ENCODE assay signal across 1 cellular context in genomic region chr1:200895448-200895799, GRCh38.
A peak's percentile ranks its signal among the peaks of the same experiment; 100 is the strongest.
TF ChIP-seq lines count a peak whose summit lies in the region.

No MANE protein-coding gene starts in this region.

TF ChIP-seq in HepG2, 621 proteins besides CTCF, POLR2A, EP300 and RAD21:
- TF ChIP-seq ZNF18 (CRISPR knock-in tag; IDR thresholded peaks at IDR 0.05; ENCODE audit: insufficient replicate concordance) (no peak), MBD4 (IDR thresholded peaks at IDR 0.05; ENCODE audit: borderline replicate concordance, low read length) (no peak), CENPX (CRISPR knock-in tag; IDR thresholded peaks at IDR 0.05) (no peak), HOXA7 (CRISPR knock-in tag; IDR thresholded peaks at IDR 0.05) (no peak), RXRA (CRISPR knock-in tag; IDR thresholded peaks at IDR 0.05) (0 out of 2 replicates have a peak, but pooled peaks have one; percentile 4), ZFX (CRISPR knock-in tag; IDR thresholded peaks at IDR 0.05; ENCODE audit: low read depth) (peak; percentile 18), POLR2G (IDR thresholded peaks at IDR 0.05; ENCODE audit: low read depth, low read length) (peak; percentile 43; the same call in 1 of the 2 replicates), ZNF333 (CRISPR knock-in tag; IDR thresholded peaks at IDR 0.05; ENCODE audit: borderline replicate concordance) (no peak), ZNF280B (CRISPR knock-in tag; IDR thresholded peaks at IDR 0.05; ENCODE audit: borderline replicate concordance) (no peak), ZKSCAN5 (CRISPR knock-in tag; IDR thresholded peaks at IDR 0.05) (no peak), ZMYM4 (CRISPR knock-in tag; IDR thresholded peaks at IDR 0.05) (no peak), CBFB (CRISPR knock-in tag; IDR thresholded peaks at IDR 0.05) (no peak), FOXO4 (CRISPR knock-in tag; conservative IDR thresholded peaks at IDR 0.05) (no peak), GFI1 (CRISPR knock-in tag; IDR thresholded peaks at IDR 0.05; ENCODE audit: borderline replicate concordance) (no peak), GPBP1L1 (CRISPR knock-in tag; IDR thresholded peaks at IDR 0.05) (no peak), ZBTB4 (CRISPR knock-in tag; IDR thresholded peaks at IDR 0.05; ENCODE audit: borderline replicate concordance) (no peak), HINFP (CRISPR knock-in tag; IDR thresholded peaks at IDR 0.05; ENCODE audit: low read depth) (no peak), ZNF691 (CRISPR knock-in tag; IDR thresholded peaks at IDR 0.05; ENCODE audit: borderline replicate concordance, low read depth) (no peak), ZNF253 (CRISPR knock-in tag; IDR thresholded peaks at IDR 0.05; ENCODE audit: borderline replicate concordance) (no peak), AGO1 (IDR thresholded peaks at IDR 0.05; ENCODE audit: low read depth, low read length, poor library complexity, severe bottlenecking) (no peak), ZSCAN21 (CRISPR knock-in tag; IDR thresholded peaks at IDR 0.05; ENCODE audit: borderline replicate concordance) (no peak), UBTF (CRISPR knock-in tag; IDR thresholded peaks at IDR 0.05) (0 out of 2 replicates have a peak, but pooled peaks have one; percentile 5), MEF2D (CRISPR knock-in tag; IDR thresholded peaks at IDR 0.05) (no peak), TGIF2 (CRISPR knock-in tag; IDR thresholded peaks at IDR 0.05) (no peak)
